In genomic region chr19:11173516-11174155, GRCh38 we compare ENCODE assay signal across 16 cellular contexts. TPM values are rescaled to one million over a fixed set of nuclear protein-coding genes. Genes with fewer than 3 reads are reported as not detected.
DNase-seq lines count a peak whose midpoint lies in the region; ATAC-seq, FAIRE-seq and TF ChIP-seq lines count a peak whose summit lies in the region.
"Had no signal": no experiment of that assay in that cellular context is flagged by ENCODE, and none has a peak within 500 bp of the region (broad histone marks: within the 10 kb centered on the region; RNA-seq: fewer than 3 reads in every experiment).

No MANE protein-coding gene starts in this region.

- no peak overlapping the region for H3K4me2 ChIP-seq in K562 (ENCODE audit: insufficient read depth, low read length)

- POLR2A ChIA-PET in K562 (lab: Yijun Ruan, JAX): no interaction called here
- POLR2A ChIA-PET in Caco-2 (lab: Charles Lee): no interaction called here

- no peak for FAIRE-seq in K562 (lab: Jason Lieb, UNC)
- FAIRE-seq: GM12892, H54 had no signal

- H3K4me3 ChIP-seq in K562: no peak overlapping the region
- no peak overlapping the region for H3K4me3 ChIP-seq in esophagus muscularis mucosa
- H3K4me3 ChIP-seq in sigmoid colon: no peak overlapping the region
- no peak overlapping the region for H3K4me3 ChIP-seq in Caco-2 (ENCODE audit: low read depth, low read length)
- H3K4me3 ChIP-seq: GM23248 had no signal

- H3K27ac ChIP-seq in K562 (ENCODE audit: extremely low read depth, low read depth, low read length) (no peak overlapping the region), esophagus muscularis mucosa (replicated peaks in 1 of 4) (peak overlapping the region; percentile 82 to 92 (median 92)), sigmoid colon (peak overlapping the region; percentile 1 to 95 (median 92))
- H3K27ac ChIP-seq: GM23248 had no signal

- H3K4me1 ChIP-seq in K562 (replicated peaks in 1 of 2; ENCODE audit: control insufficient read depth in 2 of 2, insufficient read depth in 2 of 2, low read length in 2 of 2) (peaks cover 0 to 4% of the 10 kb centered on the region in 2 experiments; a peak in 2 of 5 replicates), esophagus muscularis mucosa (peaks cover 11 to 75% (median 58%) of the 10 kb centered on the region in 4 donors), sigmoid colon (peaks cover 0 to 53% (median 48%) of the 10 kb centered on the region in 4 donors), Caco-2 (no peaks in the 10 kb centered on the region)

- no peak overlapping the region for H3K27ac Mint-ChIP-seq in Caco-2 (ENCODE audit: unreplicated experiment)
- H3K27ac Mint-ChIP-seq: CD14-positive monocyte; CD8-positive, alpha-beta T cell; IgD-negative memory B cell had no signal

- TF ChIP-seq EP300 in K562 (IDR thresholded peaks at IDR 0.05; ENCODE audit: low read length) (no peak), esophagus muscularis mucosa (IDR thresholded peaks at IDR 0.05) (no peak), sigmoid colon (IDR thresholded peaks at IDR 0.05) (no peak)

- DNase-seq in K562 (ENCODE audit: extremely low read depth in 1 of 4, low spot score in 3 of 4) (no peak), esophagus muscularis mucosa (ENCODE audit: extremely low spot score) (no peak), sigmoid colon (no peak), NCI-H2196 (lab: John Stamatoyannopoulos, UW; ENCODE audit: unreplicated experiment) (no peak), Caco-2 (no peak)
- DNase-seq: CD8-positive, alpha-beta T cell; DND-41; GDM1; GM23248 had no signal

- TF ChIP-seq CTCF in K562 (IDR thresholded peaks at IDR 0.05 in 2 of 3, conservative IDR thresholded peaks at IDR 0.05 in 1 of 3; ENCODE audit: insufficient read depth in 2 of 3, low read depth in 1 of 3, low read length in 3 of 3) (no peak), esophagus muscularis mucosa (IDR thresholded peaks at IDR 0.05) (no peak), sigmoid colon (IDR thresholded peaks at IDR 0.05) (no peak), Caco-2 (IDR thresholded peaks at IDR 0.05; ENCODE audit: insufficient read depth in 1 of 2, low read depth in 1 of 2, low read length in 1 of 2, severe bottlenecking in 1 of 2, unreplicated experiment in 1 of 2) (no peak)

- CTCF ChIA-PET in K562 (lab: Yijun Ruan, JAX; ENCODE audit: low intra/inter-chr PET ratio) (no interaction called here), Caco-2 (lab: Charles Lee) (no interaction called here)

- H3K9me1 ChIP-seq in K562 (ENCODE audit: control insufficient read depth, insufficient read depth, low read length): no peaks in the 10 kb centered on the region

- no peaks in the 10 kb centered on the region for H3K4me1 Mint-ChIP-seq in Caco-2 (ENCODE audit: low read depth, unreplicated experiment)
- H3K4me1 Mint-ChIP-seq: CD14-positive monocyte had no signal

- ATAC-seq in K562 (no peak), GM18907 (IDR thresholded peaks at IDR 0.05; ENCODE audit: unreplicated experiment) (no peak), HG03565 (IDR thresholded peaks at IDR 0.05; ENCODE audit: unreplicated experiment) (no peak)
- ATAC-seq: CD8-positive, alpha-beta T cell; HCT116 had no signal

- H3K4me3 Mint-ChIP-seq in Caco-2 (ENCODE audit: unreplicated experiment): no peak overlapping the region
- H3K4me3 Mint-ChIP-seq: CD14-positive monocyte; CD8-positive, alpha-beta T cell; IgD-negative memory B cell had no signal

- no peaks in the 10 kb centered on the region for H3K27me3 Mint-ChIP-seq in Caco-2 (ENCODE audit: insufficient read depth, unreplicated experiment)

- H4K20me1 ChIP-seq in K562 (replicated peaks; ENCODE audit: control insufficient read depth, insufficient read depth, low read length): no peaks in the 10 kb centered on the region

- no peak overlapping the region for H2AFZ ChIP-seq in K562 (ENCODE audit: low read depth, low read length)
- H2AFZ ChIP-seq: GM23248 had no signal

- H3K36me3 Mint-ChIP-seq in Caco-2 (ENCODE audit: insufficient read depth, unreplicated experiment): no peaks in the 10 kb centered on the region
- H3K36me3 Mint-ChIP-seq: CD8-positive, alpha-beta T cell; IgD-negative memory B cell had no signal

- WGBS in K562 (ENCODE audit: insufficient coverage, low coverage, missing lambda C conversion rate): 87% methylated on average over 8 of the region's 8 CpGs
- WGBS in esophagus muscularis mucosa: 82% methylated on average over 8 of the region's 8 CpGs
- 81 to 83% methylated on average over 8 of the region's 8 CpGs for WGBS in sigmoid colon, 2 donors

- intact Hi-C loops in K562 (cut with micrococcal nuclease): no loop called here
- intact Hi-C loops in esophagus muscularis mucosa (cut with DNase I): no loop called here
- intact Hi-C loops in sigmoid colon (cut with DNase I): no loop called here
- intact Hi-C loops in Caco-2 (cut with micrococcal nuclease; ENCODE audit: unreplicated experiment): no loop called here

- peaks cover 64% of the 10 kb centered on the region for H3K36me3 ChIP-seq in K562 (ENCODE audit: control insufficient read depth, insufficient read depth, low read length)
- peaks cover 87 to 100% (median 98%) of the 10 kb centered on the region in 4 donors for H3K36me3 ChIP-seq in esophagus muscularis mucosa
- peaks cover 69 to 99% (median 92%) of the 10 kb centered on the region in 4 donors for H3K36me3 ChIP-seq in sigmoid colon
- H3K36me3 ChIP-seq in Caco-2 (ENCODE audit: control insufficient read depth, insufficient read depth, low read length): no peaks in the 10 kb centered on the region; the same call in none of the 2 replicates

- in situ Hi-C loops in K562 (cut with MboI): no loop called here

- BruUV-seq in K562 (replicated peaks; lab: Mats Ljungman, UMichigan) (no TSS peak), Caco-2 (replicated peaks; lab: Mats Ljungman, UMichigan) (no TSS peak)

- H3K9ac ChIP-seq in K562 (ENCODE audit: insufficient read depth in 1 of 2, low read depth in 2 of 2, low read length in 2 of 2): no peak overlapping the region
- H3K9ac ChIP-seq: GM23248 had no signal

- no peak for TF ChIP-seq RAD21 in K562 (CRISPR knock-in tag; conservative IDR thresholded peaks at IDR 0.05 in 1 of 2, IDR thresholded peaks at IDR 0.05 in 1 of 2)

- H3K9me3 ChIP-seq in K562 (replicated peaks; ENCODE audit: control insufficient read depth, insufficient read depth, low read depth, low read length) (no peaks in the 10 kb centered on the region), esophagus muscularis mucosa (no peaks in the 10 kb centered on the region), sigmoid colon (no peaks in the 10 kb centered on the region), Caco-2 (no peaks in the 10 kb centered on the region)

- no peak for TF ChIP-seq POLR2A in K562 (conservative IDR thresholded peaks at IDR 0.05)
- TF ChIP-seq POLR2A in esophagus muscularis mucosa (IDR thresholded peaks at IDR 0.05; ENCODE audit: low read depth): no peak
- no peak for TF ChIP-seq POLR2A in sigmoid colon (IDR thresholded peaks at IDR 0.05)

- H3K79me2 ChIP-seq in K562 (ENCODE audit: control insufficient read depth, insufficient read depth, low read length): no peaks in the 10 kb centered on the region

- H3K27me3 ChIP-seq in K562 (ENCODE audit: control insufficient read depth in 2 of 2, insufficient read depth in 2 of 2, low read length in 2 of 2) (no peaks in the 10 kb centered on the region), esophagus muscularis mucosa (no peaks in the 10 kb centered on the region), sigmoid colon (no peaks in the 10 kb centered on the region), Caco-2 (replicated peaks; ENCODE audit: control insufficient read depth, insufficient read depth, low read length) (no peaks in the 10 kb centered on the region)

- no peaks in the 10 kb centered on the region for H3K9me3 Mint-ChIP-seq in Caco-2 (ENCODE audit: unreplicated experiment)
- H3K9me3 Mint-ChIP-seq: CD14-positive monocyte; CD8-positive, alpha-beta T cell; IgD-negative memory B cell had no signal

RNA-seq across cellular contexts. Expression of gene SPC24, which starts 18.1 kb away (rescaled TPM):
- 42.4 and 88.4 TPM in 2 replicates for total RNA-seq in K562 (2011; cell fraction: chromatin; rRNA removed; ENCODE audit: low replicate concordance)
- 65.7 and 76.1 TPM in 2 replicates for total RNA-seq in K562 (2011; cell fraction: nucleolus; rRNA removed)
- 69.6 and 78.4 TPM in 2 replicates for total RNA-seq in K562 (2011; cell fraction: nucleoplasm; rRNA removed)
- 154 and 188 TPM in 2 replicates for total RNA-seq in K562 (2014; rRNA removed)
- total RNA-seq in K562 (2014; rRNA removed; fragmentation: Illumina TruSeq; extraction: Trizol): 72.8 and 75.2 TPM in 2 replicates
- total RNA-seq in K562 (2015; rRNA removed; fragmentation: Illumina TruSeq; extraction: Trizol): 82.0 and 82.5 TPM in 2 replicates
- total RNA-seq in K562 (2021): 106 and 111 TPM in 2 replicates
- 44.3 and 52.6 TPM in 2 replicates for polyA plus RNA-seq in K562 (2011; rRNA removed)
- 44.2 and 55.5 TPM in 2 replicates for polyA plus RNA-seq in K562 (2011; cell fraction: cytosol; rRNA removed)
- polyA plus RNA-seq in K562 (2011; cell fraction: nucleus; rRNA removed): 63.2 and 80.4 TPM in 2 replicates
- polyA plus RNA-seq in K562 (2012): 45.4 and 60.6 TPM in 2 replicates
- 39.1 and 41.6 TPM in 2 replicates for polyA plus RNA-seq in K562 (2014; fragmentation: Illumina TruSeq; extraction: Trizol)
- polyA plus RNA-seq in K562 (2014; fragmentation: Nextera tagmentation; extraction: Ambion mirVana): 10 to 100 TPM; 18.2 to 26.8 TPM
- 60.9 and 66.7 TPM in 2 replicates for polyA plus RNA-seq in K562 (2014; rRNA removed)
- 102 and 155 TPM in 2 replicates for polyA minus RNA-seq in K562 (2011; rRNA and poly(A)+ RNA removed)
- polyA minus RNA-seq in K562 (2011; cell fraction: cytosol; rRNA and poly(A)+ RNA removed): 81.5 and 101 TPM in 2 replicates
- 28.3 and 31.5 TPM in 2 replicates for polyA minus RNA-seq in K562 (2011; cell fraction: nucleus; rRNA and poly(A)+ RNA removed)
- total RNA-seq in esophagus muscularis mucosa: 1 to 10 TPM; 1.4 to 6.6 (median 3.4) TPM
- 1 to 10 TPM in 3 of 4 donors, under 1 TPM in 1; 0.99 to 6.0 (median 2.8) TPM for total RNA-seq in sigmoid colon
- 10 to 100 TPM in 1 of 3 donors, 1 to 10 TPM in 2; 1.2 to 13.0 (median 2.1) TPM for polyA plus RNA-seq in sigmoid colon
- total RNA-seq in Caco-2 (2022): 35.7 and 44.8 TPM in 2 replicates
- polyA plus RNA-seq: IgD-negative memory B cell had no signal

RNA-seq across cellular contexts. Expression of gene KANK2, which starts 23.7 kb away (rescaled TPM):
- 29.2 and 60.7 TPM in 2 replicates for total RNA-seq in K562 (2011; cell fraction: chromatin; rRNA removed; ENCODE audit: low replicate concordance)
- total RNA-seq in K562 (2011; cell fraction: nucleolus; rRNA removed): 29.0 and 31.2 TPM in 2 replicates
- total RNA-seq in K562 (2011; cell fraction: nucleoplasm; rRNA removed): 30.1 and 39.5 TPM in 2 replicates
- total RNA-seq in K562 (2014; rRNA removed) (32.2 and 41.2 TPM in 2 replicates), K562 (2014; rRNA removed; fragmentation: Illumina TruSeq; extraction: Trizol) (12.7 and 13.9 TPM in 2 replicates), K562 (2015; rRNA removed; fragmentation: Illumina TruSeq; extraction: Trizol) (19.8 and 21.3 TPM in 2 replicates), K562 (2021) (36.0 and 37.5 TPM in 2 replicates), esophagus muscularis mucosa (1,000 to 10,000 TPM; 1,125 to 1,746 (median 1,157) TPM), sigmoid colon (1,000 to 10,000 TPM in 2 of 4 donors, 100 to 1,000 TPM in 2; 691 to 1,314 (median 1,068) TPM), Caco-2 (2022) (17.6 and 21.2 TPM in 2 replicates)
- polyA plus RNA-seq in K562 (2011; rRNA removed) (10.8 and 13.5 TPM in 2 replicates), K562 (2014; fragmentation: Illumina TruSeq; extraction: Trizol) (47.7 and 47.8 TPM in 2 replicates), K562 (2014; fragmentation: Nextera tagmentation; extraction: Ambion mirVana) (1 to 10 TPM; 4.4 to 5.6 TPM), K562 (2014; rRNA removed) (17.4 and 24.6 TPM in 2 replicates), sigmoid colon (100 to 1,000 TPM in 1 of 3 donors, 10 to 100 TPM in 2; 29.8 to 130 (median 89.4) TPM)
- 9.4 and 26.1 TPM in 2 replicates for polyA plus RNA-seq in K562 (2011; cell fraction: cytosol; rRNA removed)
- 15.1 and 27.0 TPM in 2 replicates for polyA plus RNA-seq in K562 (2011; cell fraction: nucleus; rRNA removed)
- 30.1 and 49.8 TPM in 2 replicates for polyA plus RNA-seq in K562 (2012)
- 7.2 and 12.8 TPM in 2 replicates for polyA minus RNA-seq in K562 (2011; rRNA and poly(A)+ RNA removed)
- 18.5 and 26.0 TPM in 2 replicates for polyA minus RNA-seq in K562 (2011; cell fraction: cytosol; rRNA and poly(A)+ RNA removed)
- polyA minus RNA-seq in K562 (2011; cell fraction: nucleus; rRNA and poly(A)+ RNA removed): 6.7 and 6.9 TPM in 2 replicates
- polyA plus RNA-seq: IgD-negative memory B cell had no signal

Comparison
In these comparisons a context has a peak if more than half of its experiments do, and no peak if none do; other contexts are left out.
1. RNA of gene KANK2, which starts 23.7 kb away (total RNA-seq): 691 to 1,314 TPM in sigmoid colon and 1,125 to 1,746 TPM in esophagus muscularis mucosa; 12.7 to 60.7 TPM in K562 and 17.6 to 21.2 TPM in Caco-2; every median in the first group is over 10 times any median in the second.